2 cellular contexts compared by ENCODE assay signal in genomic region chr1:74799119-74799518, GRCh38.
TF ChIP-seq lines count a peak whose summit lies in the region.

No MANE protein-coding gene starts in this region.

TF ChIP-seq in GM23338, 12 proteins besides CTCF, POLR2A, EP300 and RAD21 (continued from another document):
- TF ChIP-seq ZNF331 (CRISPR knock-in tag; IDR thresholded peaks at IDR 0.05; ENCODE audit: low read depth) (no peak), ZNF462 (CRISPR knock-in tag; IDR thresholded peaks at IDR 0.05) (no peak), EZH2 (IDR thresholded peaks at IDR 0.05; ENCODE audit: low read depth, unreplicated experiment) (no peak), REST (IDR thresholded peaks at IDR 0.05; ENCODE audit: unreplicated experiment) (no peak), EZH2phosphoT487 (IDR thresholded peaks at IDR 0.05; ENCODE audit: unreplicated experiment) (no peak), ZNF114 (CRISPR knock-in tag; IDR thresholded peaks at IDR 0.05) (no peak)

TF ChIP-seq in WTC11, 78 proteins besides CTCF, POLR2A, EP300 and RAD21 (continued from another document):
- no peak for TF ChIP-seq PREB (CRISPR knock-in tag; IDR thresholded peaks at IDR 0.05; ENCODE audit: borderline replicate concordance)
